ENCODE assay signal across 8 cellular contexts in the genomic region with DNA sequence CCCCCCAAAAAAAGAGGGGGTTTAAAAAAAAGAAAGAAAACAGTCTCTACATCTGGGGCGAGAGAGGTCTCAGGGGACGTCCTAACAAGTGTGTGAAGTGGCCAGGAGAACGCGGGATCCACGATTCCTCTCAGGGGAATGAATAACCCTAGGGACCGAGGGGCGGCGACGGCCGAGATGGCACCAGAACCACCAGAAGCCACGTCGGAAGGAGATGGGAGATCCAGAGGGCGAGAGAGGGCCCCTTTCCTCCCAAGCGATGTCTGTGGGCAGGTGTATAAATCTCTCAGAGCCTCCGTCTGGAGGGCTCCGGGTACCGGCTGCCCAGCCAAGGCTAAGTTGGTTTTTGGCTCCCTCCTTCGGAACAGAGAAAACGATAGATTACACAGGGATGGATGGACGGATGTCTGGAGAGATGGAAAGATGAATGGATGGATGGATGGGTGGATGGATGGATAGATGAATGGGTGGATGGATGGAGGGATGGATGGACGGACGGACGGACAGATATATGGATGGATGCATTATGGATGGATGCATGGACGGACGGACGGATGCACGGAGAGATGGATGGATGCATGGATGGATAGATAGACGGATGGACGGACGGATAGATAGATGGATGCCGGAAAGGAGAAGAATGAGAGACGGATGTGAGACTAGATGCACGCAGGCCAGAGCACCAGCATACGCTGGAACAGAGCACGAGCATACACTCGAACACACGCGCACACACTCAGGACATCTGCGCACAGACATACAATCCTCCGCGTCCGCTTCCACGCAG. TPM values are rescaled to one million over a fixed set of nuclear protein-coding genes. Genes with fewer than 3 reads are reported as not detected.
DNase-seq lines count a peak whose midpoint lies in the region; ATAC-seq and TF ChIP-seq lines count a peak whose summit lies in the region.

No MANE protein-coding gene starts in this region.

- in situ Hi-C loops in GM23248 (cut with MboI), result loop anchor here (10.0 to 25.0 kb wide), 3 partner anchors 886 to 1833 kb away; no protein-coding TSS in a partner anchor

- H3K79me2 ChIP-seq in GM23248 (ENCODE audit: insufficient read depth), result peaks cover 62% of the 10 kb centered on the region

- peak overlapping the region; percentile 94 to 96 (median 96) for H3K4me3 Mint-ChIP-seq in nephron

- ATAC-seq in GM21619 (IDR thresholded peaks at IDR 0.05; ENCODE audit: unreplicated experiment) (no peak), GM18907 (IDR thresholded peaks at IDR 0.05; ENCODE audit: unreplicated experiment) (no peak)

- CTCF ChIA-PET in A673 (lab: Charles Lee), result no interaction called here

- no peaks in the 10 kb centered on the region for H3K9me3 ChIP-seq in A673 (ENCODE audit: low read depth, low read length, poor library complexity, severe bottlenecking)
- H3K9me3 ChIP-seq in GM23248 (ENCODE audit: low read depth), result no peaks in the 10 kb centered on the region

- intact Hi-C loops in A673 (cut with micrococcal nuclease; ENCODE audit: unreplicated experiment), result loop anchor here (5.0 to 10.0 kb wide), 2 partner anchors 466 to 1573 kb away; no protein-coding TSS in a partner anchor

- 29 to 30% methylated on average over 40 to 43 of the region's 43 CpGs for WGBS in GM23248 (ENCODE audit: low coverage in 1 of 2, low lambda C conversion rate in 2 of 2, missing lambda C conversion rate in 2 of 2), 2 experiments

- POLR2A ChIA-PET in A673 (lab: Charles Lee; ENCODE audit: low non-redundant PET), result no interaction called here

- peaks cover 12% of the 10 kb centered on the region for H3K27me3 Mint-ChIP-seq in nephron (ENCODE audit: low read depth)

- H3K4me3 ChIP-seq in A673 (ENCODE audit: low read depth, low read length, poor library complexity, severe bottlenecking) (peak overlapping the region; percentile 84), GM23248 (peak overlapping the region; percentile 92), epithelial cell of proximal tubule (ENCODE audit: low read depth, low read length) (peak overlapping the region; percentile 63)

- peak overlapping the region; percentile 84 for H3K4me2 ChIP-seq in GM23248 (ENCODE audit: unreplicated experiment)

- DNase-seq in A673 (ENCODE audit: low spot score) (peak; percentile 72), GM23248 (peak; percentile 45), epithelial cell of proximal tubule (ENCODE audit: low read depth) (no peak), iPS-NIHi11 (ENCODE audit: low spot score) (no peak)
- DNase-seq in activated CD4-positive, alpha-beta T cell treated with anti-CD3 and anti-CD28 coated beads for 48 hours, result peak; percentile 15

- H3K4me1 ChIP-seq in A673 (ENCODE audit: insufficient read depth, low read length, poor library complexity, severe bottlenecking) (peaks cover 20% of the 10 kb centered on the region), GM23248 (ENCODE audit: insufficient read depth) (peaks cover 18% of the 10 kb centered on the region)

- H3K27me3 ChIP-seq in A673 (replicated peaks; ENCODE audit: insufficient read depth, low read depth, low read length, poor library complexity), result peaks cover 3% of the 10 kb centered on the region
- no peaks in the 10 kb centered on the region for H3K27me3 ChIP-seq in GM23248 (replicated peaks; ENCODE audit: insufficient read depth)

- peak; percentile 56 for TF ChIP-seq CTCF in A673 (conservative IDR thresholded peaks at IDR 0.05; ENCODE audit: low read depth, low read length)
- peak; percentile 46 for TF ChIP-seq CTCF in epithelial cell of proximal tubule (conservative IDR thresholded peaks at IDR 0.05; ENCODE audit: low read depth, low read length)
- peak in 2 of 3 experiments; percentile 10 to 30 for TF ChIP-seq CTCF in nephron (IDR thresholded peaks at IDR 0.05; ENCODE audit: unreplicated experiment in 3 of 3)

- H3K4me1 Mint-ChIP-seq in nephron, result peaks cover 42% of the 10 kb centered on the region

- H3K9me3 Mint-ChIP-seq in nephron, result no peaks in the 10 kb centered on the region

- no peaks in the 10 kb centered on the region for H3F3A ChIP-seq in GM23248 (ENCODE audit: insufficient read depth)

- H3K36me3 ChIP-seq in A673 (ENCODE audit: insufficient read depth, low read length, poor library complexity, severe bottlenecking) (peaks cover 4% of the 10 kb centered on the region), GM23248 (ENCODE audit: low read depth) (peaks cover 11% of the 10 kb centered on the region; the same call in 1 of the 2 replicates)

- no peaks in the 10 kb centered on the region for H4K20me1 ChIP-seq in GM23248 (ENCODE audit: insufficient read depth)

- TSS peak; percentile 59 for BruUV-seq in A673 (replicated peaks; lab: Mats Ljungman, UMichigan)

- H3K27ac Mint-ChIP-seq in nephron, result peak overlapping the region; percentile 28 to 97 (median 78)

- no peak overlapping the region for H3K27ac ChIP-seq in A673 (ENCODE audit: low read depth, low read length, poor library complexity, severe bottlenecking)
- H3K27ac ChIP-seq in GM23248, result no peak overlapping the region

- H3K9ac ChIP-seq in GM23248, result peak overlapping the region; percentile 79

- peaks cover 19% of the 10 kb centered on the region for H3K36me3 Mint-ChIP-seq in nephron (ENCODE audit: low read depth)

- no peak overlapping the region for H2AFZ ChIP-seq in GM23248

- no peaks in the 10 kb centered on the region for H3K9me2 ChIP-seq in GM23248 (ENCODE audit: insufficient read depth)

RNA-seq across cellular contexts. Expression of a gene that starts 1.6 kb away (rescaled TPM):
- total RNA-seq in A673 (2021) (34.4 and 39.5 TPM in 2 replicates), epithelial cell of proximal tubule (13.3 and 23.8 TPM in 2 replicates)
- 42.2 and 47.8 TPM in 2 replicates for total RNA-seq in GM23248 (2014; rRNA removed; shearing (Covaris generic))
- polyA plus RNA-seq in GM23248 (2016; fragmentation: Nextera tagmentation; extraction: Ambion mirVana), result 18.9 and 24.4 TPM in 2 replicates

Comparison
In these comparisons a context has a peak if more than half of its experiments do, and no peak if none do; other contexts are left out.
1. DNase-seq: peak in A673 (single experiment), GM23248 (single experiment) and activated CD4-positive, alpha-beta T cell treated with anti-CD3 and anti-CD28 coated beads for 48 hours (single experiment); none in epithelial cell of proximal tubule (single experiment) and iPS-NIHi11 (single experiment).
2. Peak in every context shown above with its lines, with median percentiles within 50 percentile points of each other: H3K4me3 ChIP-seq and CTCF ChIP-seq.